Comparison of ENCODE assay signal across 21 cellular contexts in the genomic region with DNA sequence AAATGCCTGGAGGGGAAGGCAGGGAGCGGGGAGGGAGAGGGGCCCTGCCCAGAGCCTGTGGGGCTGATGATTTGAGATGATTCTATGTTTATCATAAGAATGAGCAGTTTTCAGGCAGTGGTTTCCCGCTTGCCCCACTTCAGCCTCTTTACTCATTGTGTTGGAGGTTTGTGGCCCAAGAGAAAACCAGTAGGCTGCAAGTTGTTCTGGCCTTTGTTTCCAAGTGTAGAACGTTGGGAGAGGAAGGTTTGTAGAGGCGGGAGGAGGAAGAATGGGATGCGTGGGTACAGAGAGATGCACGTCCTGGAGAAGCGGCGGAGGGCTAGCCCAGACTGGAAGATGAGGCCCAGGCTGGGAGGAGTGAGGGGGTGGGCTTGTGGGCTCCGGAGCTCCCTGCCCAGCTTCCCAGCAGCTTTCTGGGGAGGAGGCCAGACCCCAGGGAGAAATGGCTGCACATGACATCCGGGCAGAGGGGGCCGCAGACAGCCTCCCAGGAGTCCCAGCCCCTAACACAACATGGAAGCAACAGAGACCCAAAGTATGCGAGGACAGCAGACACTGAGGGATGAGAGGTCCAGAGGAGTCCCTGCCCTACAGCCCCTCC. TPM values are rescaled to one million over a fixed set of nuclear protein-coding genes. Genes with fewer than 3 reads are reported as not detected.
DNase-seq lines count a peak whose midpoint lies in the region; ATAC-seq and TF ChIP-seq lines count a peak whose summit lies in the region.
"Had no signal": no experiment of that assay in that cellular context is flagged by ENCODE, and none has a peak within 500 bp of the region (broad histone marks: within the 10 kb centered on the region; RNA-seq: fewer than 3 reads in every experiment).

No MANE protein-coding gene starts in this region.

- TF ChIP-seq CTCF in GM23338 (conservative IDR thresholded peaks at IDR 0.05; ENCODE audit: low read depth in 2 of 2), result no peak
- TF ChIP-seq CTCF in osteoblast (IDR thresholded peaks at IDR 0.05; ENCODE audit: extremely low read depth, low read depth, low read length), result no peak

- H3K36me3 ChIP-seq in GM23338 (ENCODE audit: insufficient read depth) (no peaks in the 10 kb centered on the region), H7 (replicated peaks; ENCODE audit: control insufficient read depth, insufficient read depth, low read length) (no peaks in the 10 kb centered on the region), osteoblast (ENCODE audit: insufficient read depth, low read length) (no peaks in the 10 kb centered on the region)
- H3K36me3 ChIP-seq: BE2C, MG63 had no signal

- no peaks in the 10 kb centered on the region for H3K9me3 Mint-ChIP-seq in GM23338
- H3K9me3 Mint-ChIP-seq: CD4-positive, alpha-beta memory T cell had no signal

- peak overlapping the region; percentile 59; the same call in 1 of the 2 replicates for H2AFZ ChIP-seq in GM23338
- peak overlapping the region; percentile 40 for H2AFZ ChIP-seq in osteoblast (ENCODE audit: low read length)
- H2AFZ ChIP-seq: PC-9 had no signal

- no peaks in the 10 kb centered on the region; the same call in 2 of the 3 replicates for H3K36me3 Mint-ChIP-seq in GM23338 (ENCODE audit: low read depth)
- H3K36me3 Mint-ChIP-seq: CD4-positive, alpha-beta memory T cell had no signal

- no peaks in the 10 kb centered on the region for H3K27me3 ChIP-seq in GM23338 (ENCODE audit: insufficient read depth)
- no peaks in the 10 kb centered on the region for H3K27me3 ChIP-seq in H7 (ENCODE audit: control insufficient read depth, insufficient read depth, low read length)
- no peaks in the 10 kb centered on the region for H3K27me3 ChIP-seq in osteoblast (ENCODE audit: insufficient read depth, low read length)
- H3K27me3 ChIP-seq: BE2C, MG63 had no signal

- peaks cover 3% of the 10 kb centered on the region; the same call in 1 of the 3 replicates for H3K4me1 Mint-ChIP-seq in GM23338
- H3K4me1 Mint-ChIP-seq: CD4-positive, alpha-beta memory T cell had no signal

- H3K27ac Mint-ChIP-seq in GM23338, result no peak overlapping the region
- H3K27ac Mint-ChIP-seq: CD4-positive, alpha-beta memory T cell had no signal

- no peaks in the 10 kb centered on the region for H3K9me2 ChIP-seq in GM23338 (ENCODE audit: insufficient read depth)

- no peaks in the 10 kb centered on the region for H3K9me3 ChIP-seq in osteoblast (ENCODE audit: low read depth, low read length)
- H3K9me3 ChIP-seq: BE2C, MG63 had no signal

- peaks cover 8% of the 10 kb centered on the region for H3K27me3 Mint-ChIP-seq in GM23338 (ENCODE audit: insufficient read depth, low read depth, poor library complexity)
- H3K27me3 Mint-ChIP-seq: CD4-positive, alpha-beta memory T cell had no signal

- H3K27ac ChIP-seq in GM23338 (ENCODE audit: low read depth) (no peak overlapping the region), osteoblast (ENCODE audit: low read depth, low read length) (no peak overlapping the region)
- H3K27ac ChIP-seq: PC-9 had no signal

- H3K79me2 ChIP-seq in GM23338 (replicated peaks; ENCODE audit: insufficient read depth) (no peaks in the 10 kb centered on the region), osteoblast (ENCODE audit: insufficient read depth, low read length) (no peaks in the 10 kb centered on the region)

- H4K20me1 ChIP-seq in GM23338 (replicated peaks; ENCODE audit: insufficient read depth) (no peaks in the 10 kb centered on the region), osteoblast (ENCODE audit: insufficient read depth, low read length) (no peaks in the 10 kb centered on the region)

- in situ Hi-C loops in G401 (cut with HindIII; ENCODE audit: low sequenced_read_pairs), result no loop called here

- H3K4me3 Mint-ChIP-seq in GM23338, result no peak overlapping the region
- H3K4me3 Mint-ChIP-seq: CD4-positive, alpha-beta memory T cell had no signal

- H3K4me2 ChIP-seq in GM23338 (no peak overlapping the region), osteoblast (ENCODE audit: insufficient read depth, low read length) (peak overlapping the region; percentile 25)
- H3K4me2 ChIP-seq: PC-9 had no signal

- no peaks in the 10 kb centered on the region for H3F3A ChIP-seq in GM23338 (replicated peaks; ENCODE audit: low read depth)

- H3K4me1 ChIP-seq in GM23338 (ENCODE audit: insufficient read depth) (no peaks in the 10 kb centered on the region), osteoblast (ENCODE audit: insufficient read depth, low read length) (peaks cover 14% of the 10 kb centered on the region)

- ATAC-seq in GM23338 (no peak), HG03378 (IDR thresholded peaks at IDR 0.05; ENCODE audit: unreplicated experiment) (no peak)

- no peak for DNase-seq in GM23338 (ENCODE audit: low spot score)
- DNase-seq in H7, result peak; percentile 48
- peak; percentile 20 for DNase-seq in islet precursor cell
- peak; percentile 69 for DNase-seq in osteoblast (ENCODE audit: insufficient read length, low spot score, missing footprints)
- DNase-seq in NCI-H1105 (lab: John Stamatoyannopoulos, UW), result no peak
- no peak for DNase-seq in G401 (ENCODE audit: low spot score)
- no peak for DNase-seq in NAMALWA (ENCODE audit: low spot score)
- DNase-seq: BE2C; CD4-positive, alpha-beta memory T cell; DND-41; GF-D8; KG1; MG63; NCI-H1930; NCI-H774; PC-9; Right ventricle myocardium superior had no signal

- H3K4me3 ChIP-seq in GM23338 (no peak overlapping the region), H7 (ENCODE audit: insufficient read depth, low read depth, low read length) (no peak overlapping the region), osteoblast (ENCODE audit: insufficient read depth, low read length) (no peak overlapping the region)
- H3K4me3 ChIP-seq: MG63, PC-9 had no signal

TF ChIP-seq in GM23338, 12 proteins besides CTCF, POLR2A, EP300 and RAD21 (continues in another document):
- TF ChIP-seq JUNB (IDR thresholded peaks at IDR 0.05; ENCODE audit: unreplicated experiment), result no peak
- TF ChIP-seq, protein P1, sequence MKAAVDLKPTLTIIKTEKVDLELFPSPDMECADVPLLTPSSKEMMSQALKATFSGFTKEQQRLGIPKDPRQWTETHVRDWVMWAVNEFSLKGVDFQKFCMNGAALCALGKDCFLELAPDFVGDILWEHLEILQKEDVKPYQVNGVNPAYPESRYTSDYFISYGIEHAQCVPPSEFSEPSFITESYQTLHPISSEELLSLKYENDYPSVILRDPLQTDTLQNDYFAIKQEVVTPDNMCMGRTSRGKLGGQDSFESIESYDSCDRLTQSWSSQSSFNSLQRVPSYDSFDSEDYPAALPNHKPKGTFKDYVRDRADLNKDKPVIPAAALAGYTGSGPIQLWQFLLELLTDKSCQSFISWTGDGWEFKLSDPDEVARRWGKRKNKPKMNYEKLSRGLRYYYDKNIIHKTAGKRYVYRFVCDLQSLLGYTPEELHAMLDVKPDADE (IDR thresholded peaks at IDR 0.05), result no peak
- no peak for TF ChIP-seq ZNF114 (CRISPR knock-in tag; IDR thresholded peaks at IDR 0.05)
- TF ChIP-seq, protein P2, sequence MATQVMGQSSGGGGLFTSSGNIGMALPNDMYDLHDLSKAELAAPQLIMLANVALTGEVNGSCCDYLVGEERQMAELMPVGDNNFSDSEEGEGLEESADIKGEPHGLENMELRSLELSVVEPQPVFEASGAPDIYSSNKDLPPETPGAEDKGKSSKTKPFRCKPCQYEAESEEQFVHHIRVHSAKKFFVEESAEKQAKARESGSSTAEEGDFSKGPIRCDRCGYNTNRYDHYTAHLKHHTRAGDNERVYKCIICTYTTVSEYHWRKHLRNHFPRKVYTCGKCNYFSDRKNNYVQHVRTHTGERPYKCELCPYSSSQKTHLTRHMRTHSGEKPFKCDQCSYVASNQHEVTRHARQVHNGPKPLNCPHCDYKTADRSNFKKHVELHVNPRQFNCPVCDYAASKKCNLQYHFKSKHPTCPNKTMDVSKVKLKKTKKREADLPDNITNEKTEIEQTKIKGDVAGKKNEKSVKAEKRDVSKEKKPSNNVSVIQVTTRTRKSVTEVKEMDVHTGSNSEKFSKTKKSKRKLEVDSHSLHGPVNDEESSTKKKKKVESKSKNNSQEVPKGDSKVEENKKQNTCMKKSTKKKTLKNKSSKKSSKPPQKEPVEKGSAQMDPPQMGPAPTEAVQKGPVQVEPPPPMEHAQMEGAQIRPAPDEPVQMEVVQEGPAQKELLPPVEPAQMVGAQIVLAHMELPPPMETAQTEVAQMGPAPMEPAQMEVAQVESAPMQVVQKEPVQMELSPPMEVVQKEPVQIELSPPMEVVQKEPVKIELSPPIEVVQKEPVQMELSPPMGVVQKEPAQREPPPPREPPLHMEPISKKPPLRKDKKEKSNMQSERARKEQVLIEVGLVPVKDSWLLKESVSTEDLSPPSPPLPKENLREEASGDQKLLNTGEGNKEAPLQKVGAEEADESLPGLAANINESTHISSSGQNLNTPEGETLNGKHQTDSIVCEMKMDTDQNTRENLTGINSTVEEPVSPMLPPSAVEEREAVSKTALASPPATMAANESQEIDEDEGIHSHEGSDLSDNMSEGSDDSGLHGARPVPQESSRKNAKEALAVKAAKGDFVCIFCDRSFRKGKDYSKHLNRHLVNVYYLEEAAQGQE (IDR thresholded peaks at IDR 0.05; ENCODE audit: unreplicated experiment), result no peak
- TF ChIP-seq EZH2 (IDR thresholded peaks at IDR 0.05; ENCODE audit: low read depth, unreplicated experiment), result no peak
- TF ChIP-seq ZNF331 (CRISPR knock-in tag; IDR thresholded peaks at IDR 0.05; ENCODE audit: low read depth), result no peak
- TF ChIP-seq CREB1 (CRISPR knock-in tag; IDR thresholded peaks at IDR 0.05; ENCODE audit: low read depth), result no peak
- TF ChIP-seq NANOG (IDR thresholded peaks at IDR 0.05; ENCODE audit: borderline replicate concordance), result no peak

RNA-seq across cellular contexts. Expression of a gene that starts 5.3 kb away (rescaled TPM):
- not detected in 2 replicates for total RNA-seq in GM23338 (2014; rRNA removed; shearing (Covaris generic))
- polyA plus RNA-seq in GM23338 (2016; fragmentation: Nextera tagmentation; extraction: Ambion mirVana), result not detected in 2 replicates
- not detected in 2 replicates for total RNA-seq in H7 (2014; rRNA removed; shearing (Covaris generic))
- total RNA-seq in osteoblast, result not detected in 2 replicates
- total RNA-seq in G401 (2014; rRNA removed; shearing (Covaris generic)), result not detected in 2 replicates
- total RNA-seq: CD4-positive, alpha-beta memory T cell; H4; NCI-H460 had no signal
- polyA plus RNA-seq: AG04450; CD4-positive, alpha-beta memory T cell had no signal

RNA-seq across cellular contexts. Expression of a gene that starts 56.8 kb away (rescaled TPM):
- 0.07 TPM in 1 of 2 replicates, not detected in the other for total RNA-seq in GM23338 (2014; rRNA removed; shearing (Covaris generic))
- 0.15 TPM in 1 of 2 replicates, not detected in the other for polyA plus RNA-seq in GM23338 (2016; fragmentation: Nextera tagmentation; extraction: Ambion mirVana)
- 0.11 and 0.17 TPM in 2 replicates for total RNA-seq in H7 (2014; rRNA removed; shearing (Covaris generic))
- total RNA-seq in osteoblast, result not detected in 2 replicates
- 0.43 and 0.61 TPM in 2 replicates for total RNA-seq in G401 (2014; rRNA removed; shearing (Covaris generic))
- total RNA-seq: CD4-positive, alpha-beta memory T cell; H4; NCI-H460; Right ventricle myocardium superior had no signal
- polyA plus RNA-seq: AG04450; CD4-positive, alpha-beta memory T cell had no signal

RNA-seq across cellular contexts. Expression of a gene that starts 57.0 kb away (rescaled TPM):
- total RNA-seq in GM23338 (2014; rRNA removed; shearing (Covaris generic)), result 45.1 and 46.1 TPM in 2 replicates
- polyA plus RNA-seq in GM23338 (2016; fragmentation: Nextera tagmentation; extraction: Ambion mirVana), result 14.1 and 14.9 TPM in 2 replicates
- 26.6 and 27.9 TPM in 2 replicates for total RNA-seq in H7 (2014; rRNA removed; shearing (Covaris generic))
- 69.1 and 76.6 TPM in 2 replicates for total RNA-seq in osteoblast
- 13.6 and 17.7 TPM in 2 replicates for total RNA-seq in G401 (2014; rRNA removed; shearing (Covaris generic))

Comparison
In these comparisons a context has a peak if more than half of its experiments do, and no peak if none do; other contexts are left out.
1. DNase-seq: peak in H7 (single experiment), islet precursor cell (single experiment) and osteoblast (single experiment); none in GM23338 (single experiment), NCI-H1105 (single experiment), G401 (single experiment) and NAMALWA (single experiment).